ENCODE assay signal across 9 cellular contexts in genomic region chr9:130563797-130564196, GRCh38.
"Had no signal": no experiment of that assay in that cellular context is flagged by ENCODE, and none has a peak within 500 bp of the region (broad histone marks: within the 10 kb centered on the region; RNA-seq: fewer than 3 reads in every experiment).

No MANE protein-coding gene starts in this region.

- H3K4me3 ChIP-seq: GM23338 had no signal

- H3K4me3 Mint-ChIP-seq: GM23338, H9, HFFc6 had no signal

- H3K4me2 ChIP-seq: GM23338 had no signal

- FAIRE-seq: H1, H54, HTR-8/SVneo had no signal

- H2AFZ ChIP-seq: GM23338 had no signal

- H3K9me3 Mint-ChIP-seq: GM23338, H9 had no signal

- DNase-seq: H9, HCEC 1CT, HFFc6, IMR-90, KBM-7 had no signal

- H3K27ac Mint-ChIP-seq: GM23338, H9, HFFc6 had no signal

- H3K4me1 Mint-ChIP-seq: GM23338 had no signal
